Comparison of ENCODE assay signal across 28 cellular contexts in genomic region chr12:48968004-48968403, GRCh38. TPM values are rescaled to one million over a fixed set of nuclear protein-coding genes. Genes with fewer than 3 reads are reported as not detected.
"Had no signal": no experiment of that assay in that cellular context is flagged by ENCODE, and none has a peak within 500 bp of the region (broad histone marks: within the 10 kb centered on the region; RNA-seq: fewer than 3 reads in every experiment).

No MANE protein-coding gene starts in this region.

- H3K36me3 Mint-ChIP-seq: activated naive CD8-positive, alpha-beta T cell had no signal

- H3K4me3 ChIP-seq: esophagus muscularis mucosa, heart left ventricle, pancreas, spleen, testis, transverse colon had no signal

- FAIRE-seq: bronchial epithelial cell, islet of Langerhans, pancreas, TTC549, urothelium cell line had no signal

- H3K27me3 ChIP-seq: testis had no signal

- H3K9me3 Mint-ChIP-seq: central memory CD8-positive, alpha-beta T cell; dendritic cell treated with granulocyte-macrophage colony-stimulating factor and Interleukin-4, amounts not matched to agents 40 ng/mL and 50 ng/mL, for 4 days; nephron had no signal

- H3K4me3 Mint-ChIP-seq: central memory CD8-positive, alpha-beta T cell; dendritic cell treated with granulocyte-macrophage colony-stimulating factor and Interleukin-4, amounts not matched to agents 40 ng/mL and 50 ng/mL, for 4 days had no signal

- ATAC-seq: foreskin keratinocyte; heart left ventricle; left ventricle myocardium superior; pancreas; right cardiac atrium; stimulated activated naive CD8-positive, alpha-beta T cell treated with anti-CD3 and anti-CD28 coated beads, Interleukin-15, Interleukin-2, amounts not matched to agents 100 U/mL and 50 U/mL, for 24 hours had no signal

- DNase-seq: activated CD4-positive, alpha-beta T cell treated with anti-CD3 and anti-CD28 coated beads for 4 hours; activated CD4-positive, alpha-beta T cell treated with anti-CD3 and anti-CD28 coated beads, Interleukin-2, amount 50 U/mL, for 48 hours; activated CD8-positive, alpha-beta memory T cell treated with anti-CD3 and anti-CD28 coated beads for 24 hours; activated effector memory CD4-positive, alpha-beta T cell treated with Interleukin-2 at 50 U/mL for 16 hours; activated naive CD4-positive, alpha-beta T cell treated with Interleukin-2 at 50 U/mL for 16 hours; anterior cingulate cortex; foreskin keratinocyte; heart left ventricle; left ventricle myocardium superior; mammary epithelial cell; pancreas; spleen; stimulated activated naive CD8-positive, alpha-beta T cell treated with anti-CD3 and anti-CD28 coated beads, Interleukin-15, Interleukin-2, amounts not matched to agents 100 U/mL and 50 U/mL, for 24 hours; T-helper 9 cell; testis; transverse colon had no signal

- H3K4me1 ChIP-seq: pancreas had no signal

- H3K27ac ChIP-seq: esophagus muscularis mucosa, foreskin keratinocyte, heart left ventricle, pancreas, spleen, testis, transverse colon had no signal

- H3K36me3 ChIP-seq: esophagus muscularis mucosa, heart left ventricle, pancreas, spleen, transverse colon had no signal

- H3K27ac Mint-ChIP-seq: activated naive CD8-positive, alpha-beta T cell; dendritic cell treated with granulocyte-macrophage colony-stimulating factor and Interleukin-4, amounts not matched to agents 40 ng/mL and 50 ng/mL, for 4 days; nephron had no signal

- H3K9me3 ChIP-seq: esophagus muscularis mucosa, heart left ventricle, pancreas, spleen, testis, transverse colon had no signal

RNA-seq across cellular contexts. Expression of gene WNT10B, which starts 3.5 kb away (rescaled TPM):
- total RNA-seq: bronchial epithelial cell had no signal

RNA-seq across cellular contexts. Expression of gene WNT1, which starts 10.1 kb away (rescaled TPM):
- total RNA-seq: bronchial epithelial cell, esophagus muscularis mucosa, foreskin keratinocyte, left ventricle myocardium superior, mammary epithelial cell, pancreas, pulmonary artery endothelial cell, right cardiac atrium, transverse colon had no signal
- polyA plus RNA-seq: adipose tissue, foreskin keratinocyte, heart left ventricle, mammary epithelial cell, pancreas, right cardiac atrium had no signal
